ENCODE assay signal across 8 cellular contexts in genomic region chrX:9873952-9874351, GRCh38.
DNase-seq lines count a peak whose midpoint lies in the region; ATAC-seq, FAIRE-seq and TF ChIP-seq lines count a peak whose summit lies in the region.

No MANE protein-coding gene starts in this region.

- DNase-seq in Caco-2 (peak in 1 of 2 experiments; percentile 31), HTR-8/SVneo (ENCODE audit: insufficient read length, low spot score) (peak; percentile 12), T-helper 1 cell (peak in 3 of 5 donors; percentile 4 to 24 (median 23)), T47D (ENCODE audit: low read depth in 1 of 2, low spot score in 1 of 2) (peak; percentile 32 to 67), mesenchymal stem cell (peak; percentile 63), tibial artery (peak in 1 of 2 donors; percentile 33), H54 (ENCODE audit: insufficient read length, low spot score) (no peak)

- no peak overlapping the region for H2AK5ac ChIP-seq in mesenchymal stem cell (ENCODE audit: low read length, severe bottlenecking)

- H4K8ac ChIP-seq in mesenchymal stem cell (ENCODE audit: low read length): no peak overlapping the region

- H3K23ac ChIP-seq in mesenchymal stem cell (ENCODE audit: low read length in 2 of 2): no peak overlapping the region

- FAIRE-seq in HTR-8/SVneo (lab: Jason Lieb, UNC) (no peak), H54 (lab: Jason Lieb, UNC) (no peak)

- H3K9me3 ChIP-seq in Caco-2: no peaks in the 10 kb centered on the region
- peaks cover 2% of the 10 kb centered on the region for H3K9me3 ChIP-seq in mesenchymal stem cell (ENCODE audit: control insufficient read depth, low read length)
- no peaks in the 10 kb centered on the region for H3K9me3 ChIP-seq in tibial artery

- H2BK15ac ChIP-seq in mesenchymal stem cell (ENCODE audit: low read depth, poor library complexity, severe bottlenecking): no peak overlapping the region

- H3K36me3 ChIP-seq in Caco-2 (ENCODE audit: control insufficient read depth, insufficient read depth, low read length): no peaks in the 10 kb centered on the region
- peaks cover 0 to 11% of the 10 kb centered on the region in 2 experiments for H3K36me3 ChIP-seq in mesenchymal stem cell (ENCODE audit: control insufficient read depth in 1 of 2, insufficient read depth in 2 of 2, low read depth in 1 of 2, low read length in 2 of 2)
- no peaks in the 10 kb centered on the region for H3K36me3 ChIP-seq in tibial artery

- TF ChIP-seq CTCF in Caco-2 (IDR thresholded peaks at IDR 0.05; ENCODE audit: insufficient read depth in 1 of 2, low read depth in 1 of 2, low read length in 1 of 2, severe bottlenecking in 1 of 2, unreplicated experiment in 1 of 2): peak; percentile 31 to 57
- peak; percentile 20 to 27 for TF ChIP-seq CTCF in tibial artery (IDR thresholded peaks at IDR 0.05)

- in situ Hi-C loops in T47D (cut with HindIII; ENCODE audit: low pct_unique_long_range_greater_than_20kb, low sequenced_read_pairs): no loop called here

- peaks cover 13% of the 10 kb centered on the region for H3K4me1 Mint-ChIP-seq in Caco-2 (ENCODE audit: low read depth, unreplicated experiment)

- WGBS in mesenchymal stem cell: 72% methylated on average over 8 of the region's 9 CpGs

- H3K18ac ChIP-seq in mesenchymal stem cell (ENCODE audit: low read depth in 1 of 2, low read length in 2 of 2): peak overlapping the region in 1 of 2 experiments; percentile 21

- no TSS peak for BruUV-seq in Caco-2 (replicated peaks; lab: Mats Ljungman, UMichigan)

- H3K4me1 ChIP-seq in Caco-2: no peaks in the 10 kb centered on the region; the same call in 1 of the 2 replicates
- H3K4me1 ChIP-seq in mesenchymal stem cell (ENCODE audit: control insufficient read depth, insufficient read depth, low read depth, low read length): peaks cover 8% of the 10 kb centered on the region
- no peaks in the 10 kb centered on the region for H3K4me1 ChIP-seq in tibial artery

- no peak overlapping the region for H2BK120ac ChIP-seq in mesenchymal stem cell (ENCODE audit: low read depth, low read length)

- peaks cover 13% of the 10 kb centered on the region for H3K79me1 ChIP-seq in mesenchymal stem cell (replicated peaks; ENCODE audit: low read length, poor library complexity, severe bottlenecking)

- H3K27ac ChIP-seq in mesenchymal stem cell (ENCODE audit: low read length, poor library complexity, severe bottlenecking) (no peak overlapping the region), tibial artery (no peak overlapping the region)

- H3K14ac ChIP-seq in mesenchymal stem cell (ENCODE audit: low read length in 2 of 2): no peak overlapping the region

- no peak overlapping the region for H4K91ac ChIP-seq in mesenchymal stem cell (ENCODE audit: low read length)

- no peak overlapping the region for H2AFZ ChIP-seq in mesenchymal stem cell (ENCODE audit: low read depth, low read length)

- CTCF ChIA-PET in Caco-2 (lab: Charles Lee): no interaction called here

- no peak overlapping the region for H3K27ac Mint-ChIP-seq in Caco-2 (ENCODE audit: unreplicated experiment)

- peaks cover 33% of the 10 kb centered on the region for H3K36me3 Mint-ChIP-seq in Caco-2 (ENCODE audit: insufficient read depth, unreplicated experiment)

- H3K9me3 Mint-ChIP-seq in Caco-2 (ENCODE audit: unreplicated experiment): no peaks in the 10 kb centered on the region

- intact Hi-C loops in Caco-2 (cut with micrococcal nuclease; ENCODE audit: unreplicated experiment): no loop called here
- intact Hi-C loops in tibial artery (cut with DNase I; ENCODE audit: low total_unique reads): no loop called here

- ATAC-seq in GM19351 (IDR thresholded peaks at IDR 0.05; ENCODE audit: unreplicated experiment): peak; percentile 99

- no peak overlapping the region for H3K9ac ChIP-seq in mesenchymal stem cell (ENCODE audit: low read length)

- H2BK12ac ChIP-seq in mesenchymal stem cell (ENCODE audit: low read length in 2 of 2): no peak overlapping the region

- H3K4ac ChIP-seq in mesenchymal stem cell (ENCODE audit: low read depth in 1 of 2, low read length in 2 of 2): no peak overlapping the region

- no peak overlapping the region for H3K4me3 ChIP-seq in Caco-2 (ENCODE audit: low read depth, low read length)
- H3K4me3 ChIP-seq in mesenchymal stem cell (ENCODE audit: insufficient read depth in 1 of 2, low read depth in 1 of 2, low read length in 2 of 2): no peak overlapping the region
- H3K4me3 ChIP-seq in tibial artery: no peak overlapping the region

- H3K27me3 Mint-ChIP-seq in Caco-2 (ENCODE audit: insufficient read depth, unreplicated experiment): no peaks in the 10 kb centered on the region

- H3K4me2 ChIP-seq in mesenchymal stem cell (ENCODE audit: low read length, poor library complexity, severe bottlenecking): no peak overlapping the region

- no peaks in the 10 kb centered on the region for H3K27me3 ChIP-seq in Caco-2 (replicated peaks; ENCODE audit: control insufficient read depth, insufficient read depth, low read length)
- peaks cover 0 to 10% of the 10 kb centered on the region in 2 experiments for H3K27me3 ChIP-seq in mesenchymal stem cell (ENCODE audit: control insufficient read depth in 1 of 2, insufficient read depth in 1 of 2, low read length in 2 of 2)
- H3K27me3 ChIP-seq in tibial artery: no peaks in the 10 kb centered on the region

- TF ChIP-seq POLR2A in H54 (IDR thresholded peaks at IDR 0.05; ENCODE audit: low read depth, low read length): no peak

- no peak overlapping the region for H3K4me3 Mint-ChIP-seq in Caco-2 (ENCODE audit: unreplicated experiment)

- POLR2A ChIA-PET in Caco-2 (lab: Charles Lee): no interaction called here

- H2BK5ac ChIP-seq in mesenchymal stem cell (ENCODE audit: low read depth, low read length, poor library complexity, severe bottlenecking): no peak overlapping the region
